In genomic region chr3:111331306-111331705, GRCh38 we compare ENCODE assay signal across 27 cellular contexts.
DNase-seq lines count a peak whose midpoint lies in the region; ATAC-seq, FAIRE-seq and TF ChIP-seq lines count a peak whose summit lies in the region.
"Had no signal": no experiment of that assay in that cellular context is flagged by ENCODE, and none has a peak within 500 bp of the region (broad histone marks: within the 10 kb centered on the region; RNA-seq: fewer than 3 reads in every experiment).

No MANE protein-coding gene starts in this region.

- H3K27ac ChIP-seq in SJCRH30 (peak overlapping the region; percentile 77), GM12878 (ENCODE audit: control insufficient read depth, insufficient read depth) (no peak overlapping the region), liver (ENCODE audit: low read depth in 1 of 2, low read length in 2 of 2) (no peak overlapping the region), substantia nigra (ENCODE audit: low read depth, low read length, poor library complexity, severe bottlenecking) (no peak overlapping the region)
- H3K27ac ChIP-seq in effector memory CD4-positive, alpha-beta T cell (ENCODE audit: insufficient read depth, low read length, poor library complexity, severe bottlenecking) = no peak overlapping the region
- H3K27ac ChIP-seq: BLaER1 had no signal

- WGBS in GM12878 (ENCODE audit: insufficient coverage, insufficient replicate concordance, low lambda C conversion rate, missing lambda C conversion rate) = 94% methylated on average over 1 of the region's 1 CpG
- 87% methylated on average over 1 of the region's 1 CpG for WGBS in liver

- no peaks in the 10 kb centered on the region for H4K20me1 ChIP-seq in GM12878 (ENCODE audit: control insufficient read depth, insufficient read depth)
- H4K20me1 ChIP-seq: BLaER1 had no signal

- SMC1A ChIA-PET in GM12878 (lab: Charles Lee; ENCODE audit: uncharacterized antibody, unreplicated experiment) = no interaction called here

- TF ChIP-seq POLR2A in GM12878 (IDR thresholded peaks at IDR 0.05; ENCODE audit: low read depth, low read length) = no peak

- H3K9me3 ChIP-seq in SJCRH30 (replicated peaks) (no peaks in the 10 kb centered on the region; the same call in 1 of the 2 replicates), GM12878 (replicated peaks; ENCODE audit: control insufficient read depth, insufficient read depth, low read length) (no peaks in the 10 kb centered on the region), liver (ENCODE audit: control insufficient read depth in 4 of 4, low read length in 3 of 4) (no peaks in the 10 kb centered on the region)
- H3K9me3 ChIP-seq in effector memory CD4-positive, alpha-beta T cell (ENCODE audit: control insufficient read depth, low read length) = no peaks in the 10 kb centered on the region
- H3K9me3 ChIP-seq: BE2C had no signal

- no peak overlapping the region for H3K4me2 ChIP-seq in GM12878 (ENCODE audit: control insufficient read depth, insufficient read depth)
- H3K4me2 ChIP-seq: BLaER1 had no signal

- intact Hi-C loops in GM12878 (cut with micrococcal nuclease; ENCODE audit: unreplicated experiment) = no loop called here

- TF ChIP-seq EP300 in GM12878 (IDR thresholded peaks at IDR 0.05; ENCODE audit: borderline replicate concordance in 1 of 2, control insufficient read depth in 1 of 2, low read depth in 2 of 2, low read length in 2 of 2) = no peak

- peaks cover 46% of the 10 kb centered on the region for H3K4me1 ChIP-seq in SJCRH30
- no peaks in the 10 kb centered on the region for H3K4me1 ChIP-seq in GM12878 (ENCODE audit: control insufficient read depth, insufficient read depth, low read length)
- H3K4me1 ChIP-seq in liver (ENCODE audit: control insufficient read depth in 4 of 4, insufficient read depth in 4 of 4, low read length in 3 of 4) = no peaks in the 10 kb centered on the region
- H3K4me1 ChIP-seq in effector memory CD4-positive, alpha-beta T cell (ENCODE audit: control insufficient read depth, insufficient read depth, low read length, poor library complexity, severe bottlenecking) = no peaks in the 10 kb centered on the region
- H3K4me1 ChIP-seq: BE2C had no signal

- CTCF ChIA-PET in GM12878 (lab: Yijun Ruan, JAX) = interaction anchor here (0.8 kb wide), 1 partner anchor 61 kb away, joined by 3 read pairs; no protein-coding TSS in a partner anchor

- no peak overlapping the region for H2AFZ ChIP-seq in GM12878 (ENCODE audit: control insufficient read depth, low read depth, low read length)

- peak; percentile 7 for FAIRE-seq in GM12878 (lab: Jason Lieb, UNC)
- FAIRE-seq: A204.1, G401.6, GM12892, GM18507 had no signal

- TF ChIP-seq CTCF in GM12878 (IDR thresholded peaks at IDR 0.05 in 2 of 3, conservative IDR thresholded peaks at IDR 0.05 in 1 of 3; ENCODE audit: control insufficient read depth in 2 of 3, extremely low read depth in 1 of 3, insufficient read depth in 1 of 3, low read depth in 3 of 3, low read length in 3 of 3) = no peak
- no peak for TF ChIP-seq CTCF in liver (IDR thresholded peaks at IDR 0.05; ENCODE audit: low read depth, low read length, missing input control)

- POLR2A ChIA-PET in GM12878 (lab: Charles Lee) = no interaction called here

- no peaks in the 10 kb centered on the region for H3K79me2 ChIP-seq in GM12878 (ENCODE audit: control insufficient read depth, insufficient read depth, low read length)

- in situ Hi-C loops in GM12878 (cut with MboI) = no loop called here

- no peaks in the 10 kb centered on the region for H3K36me3 ChIP-seq in SJCRH30
- H3K36me3 ChIP-seq in GM12878 (ENCODE audit: control insufficient read depth in 2 of 2, insufficient read depth in 2 of 2, low read length in 1 of 2) = no peaks in the 10 kb centered on the region
- H3K36me3 ChIP-seq in liver (ENCODE audit: control insufficient read depth in 4 of 4, insufficient read depth in 3 of 4, low read depth in 1 of 4, low read length in 3 of 4) = no peaks in the 10 kb centered on the region
- no peaks in the 10 kb centered on the region for H3K36me3 ChIP-seq in effector memory CD4-positive, alpha-beta T cell (ENCODE audit: control insufficient read depth, insufficient read depth, low read length)
- H3K36me3 ChIP-seq: BE2C, BLaER1 had no signal

- H3K27me3 ChIP-seq in SJCRH30 = no peaks in the 10 kb centered on the region
- H3K27me3 ChIP-seq in GM12878 (replicated peaks in 1 of 2; ENCODE audit: control insufficient read depth in 2 of 2, insufficient read depth in 2 of 2, low read length in 1 of 2) = no peaks in the 10 kb centered on the region
- H3K27me3 ChIP-seq in liver (ENCODE audit: control insufficient read depth in 4 of 4, insufficient read depth in 4 of 4, low read length in 3 of 4) = no peaks in the 10 kb centered on the region
- H3K27me3 ChIP-seq in effector memory CD4-positive, alpha-beta T cell (replicated peaks; ENCODE audit: control insufficient read depth, insufficient read depth, low read length, poor library complexity, severe bottlenecking) = no peaks in the 10 kb centered on the region
- H3K27me3 ChIP-seq: BE2C, BLaER1 had no signal

- no TSS peak for BruUV-seq in GM12878 (replicated peaks; lab: Mats Ljungman, UMichigan)

- no peak for TF ChIP-seq RAD21 in GM12878 (IDR thresholded peaks at IDR 0.05; ENCODE audit: insufficient read depth, low read depth, low read length)
- TF ChIP-seq RAD21 in liver (IDR thresholded peaks at IDR 0.05) = no peak

- DNase-seq in ELR (ENCODE audit: low read depth) (peak; percentile 32), SJCRH30 (no peak), GM12878 (ENCODE audit: low read depth, low spot score) (no peak), substantia nigra (lab: John Stamatoyannopoulos, UW) (no peak), NCI-H1436 treated with DMSO at 0.1 percent for 48 hours (lab: John Stamatoyannopoulos, UW) (no peak)
- DNase-seq in effector memory CD4-positive, alpha-beta T cell = no peak
- DNase-seq: 8988T; ACHN; BE2C; C1 segment of cervical spinal cord; CD4-positive, alpha-beta memory T cell; CD4-positive, CD25-positive, alpha-beta regulatory T cell; CD8-positive, alpha-beta memory T cell; COR-L47; DMS 273 treated with DMSO at 0.1 percent for 48 hours; DMS153; DMS53; DMS79; DND-41; EL; GF-D8 had no signal

- H3K4me3 ChIP-seq in SJCRH30 (no peak overlapping the region), GM12878 (no peak overlapping the region), liver (ENCODE audit: low read depth in 1 of 3, low read length in 3 of 3) (no peak overlapping the region)
- H3K4me3 ChIP-seq in effector memory CD4-positive, alpha-beta T cell (ENCODE audit: insufficient read depth, low read depth, low read length, poor library complexity, severe bottlenecking) = no peak overlapping the region
- H3K4me3 ChIP-seq: BLaER1 had no signal

- H3K9ac ChIP-seq in GM12878 (ENCODE audit: control insufficient read depth, insufficient read depth, low read length) (no peak overlapping the region), liver (ENCODE audit: low read depth in 1 of 2, low read length in 2 of 2) (no peak overlapping the region)
- H3K9ac ChIP-seq: BLaER1 had no signal

- RAD21 ChIA-PET in GM12878 (lab: Charles Lee; ENCODE audit: unreplicated experiment) = no interaction called here

- ATAC-seq in GM12878 = no peak

TF ChIP-seq in GM12878, 131 proteins besides CTCF, POLR2A, EP300 and RAD21 (continues in another document):
- TF ChIP-seq FOS (IDR thresholded peaks at IDR 0.05; ENCODE audit: borderline replicate concordance, extremely low read depth, insufficient read length) = no peak
- TF ChIP-seq EGR1 (IDR thresholded peaks at IDR 0.05; ENCODE audit: borderline replicate concordance in 1 of 2, low read depth in 2 of 2, low read length in 2 of 2) = no peak
- TF ChIP-seq ZNF217 (IDR thresholded peaks at IDR 0.05) = no peak
- no peak for TF ChIP-seq ASH2L (IDR thresholded peaks at IDR 0.05; ENCODE audit: borderline replicate concordance, low read depth)
- no peak for TF ChIP-seq BRCA1 (IDR thresholded peaks at IDR 0.05; ENCODE audit: low read depth, low read length)
- no peak for TF ChIP-seq CBX3 (IDR thresholded peaks at IDR 0.05; ENCODE audit: borderline replicate concordance, low read depth)
- TF ChIP-seq SRF (IDR thresholded peaks at IDR 0.05; ENCODE audit: low read depth in 2 of 2, low read length in 2 of 2) = no peak
- TF ChIP-seq MEF2A (IDR thresholded peaks at IDR 0.05; ENCODE audit: insufficient read depth, low read depth, low read length) = no peak
- no peak for TF ChIP-seq TARDBP (IDR thresholded peaks at IDR 0.05; ENCODE audit: borderline replicate concordance)
- TF ChIP-seq LARP7 (IDR thresholded peaks at IDR 0.05) = no peak

TF ChIP-seq in liver, 16 proteins besides CTCF, POLR2A, EP300 and RAD21:
- peak; percentile 8 to 65 for TF ChIP-seq HNF4A (conservative IDR thresholded peaks at IDR 0.05)
- no peak for TF ChIP-seq EGR1 (IDR thresholded peaks at IDR 0.05; ENCODE audit: low read depth in 2 of 2)
- TF ChIP-seq TAF1 (conservative IDR thresholded peaks at IDR 0.05) = no peak
TF ChIP-seq in liver: peak in this region for 1.
